Comparison of ENCODE assay signal across 14 cellular contexts in genomic region chr10:24255907-24256306, GRCh38. TPM values are rescaled to one million over a fixed set of nuclear protein-coding genes. Genes with fewer than 3 reads are reported as not detected.
A peak's percentile ranks its signal among the peaks of the same experiment; 100 is the strongest.
DNase-seq lines count a peak whose midpoint lies in the region; ATAC-seq and TF ChIP-seq lines count a peak whose summit lies in the region.
"Had no signal": no experiment of that assay in that cellular context is flagged by ENCODE, and none has a peak within 500 bp of the region (broad histone marks: within the 10 kb centered on the region; RNA-seq: fewer than 3 reads in every experiment).

No MANE protein-coding gene starts in this region.

- peak overlapping the region; percentile 58 for H3K9ac ChIP-seq in ES-I3 (ENCODE audit: low read depth, low read length)

- peak overlapping the region; percentile 72 for H3K4me3 Mint-ChIP-seq in nephron progenitor cell
- H3K4me3 Mint-ChIP-seq in naive thymus-derived CD8-positive, alpha-beta T cell = no peak overlapping the region
- H3K4me3 Mint-ChIP-seq: T-helper 17 cell had no signal

- H3K4me1 ChIP-seq in ES-I3 (ENCODE audit: insufficient read depth, low read length) = peaks cover 28% of the 10 kb centered on the region

- H3K36me3 Mint-ChIP-seq in nephron progenitor cell (ENCODE audit: low read depth) = peaks cover 17% of the 10 kb centered on the region
- no peaks in the 10 kb centered on the region for H3K36me3 Mint-ChIP-seq in naive thymus-derived CD8-positive, alpha-beta T cell

- H3K36me3 ChIP-seq in ES-I3 (ENCODE audit: insufficient read depth, low read length) = peaks cover 6% of the 10 kb centered on the region

- no peaks in the 10 kb centered on the region for H3K9me3 Mint-ChIP-seq in nephron progenitor cell
- H3K9me3 Mint-ChIP-seq in naive thymus-derived CD8-positive, alpha-beta T cell = no peaks in the 10 kb centered on the region

- H3K27ac Mint-ChIP-seq in nephron progenitor cell = peak overlapping the region; percentile 99
- H3K27ac Mint-ChIP-seq in naive thymus-derived CD8-positive, alpha-beta T cell = no peak overlapping the region
- H3K27ac Mint-ChIP-seq: T-helper 17 cell had no signal

- DNase-seq in NCI-H526 treated with DMSO at 0.1 percent for 48 hours (lab: John Stamatoyannopoulos, UW) (peak; percentile 38), epithelial cell of prostate (ENCODE audit: low read depth, low spot score) (peak; percentile 91), nephron progenitor cell (no peak)
- no peak for DNase-seq in naive thymus-derived CD8-positive, alpha-beta T cell
- DNase-seq: activated CD8-positive, alpha-beta memory T cell treated with anti-CD3 and anti-CD28 coated beads, Interleukin-2, amount 50 U/mL, for 48 hours; AML-193; central memory CD4-positive, alpha-beta T cell; Karpas-422; stimulated activated CD4-positive, alpha-beta T cell treated with anti-CD3 and anti-CD28 coated beads, Interleukin-1b, Interleukin-23, amount 100 ng/mL, for 48 hours; T-helper 17 cell had no signal

- H3K9me3 ChIP-seq in ES-I3 (ENCODE audit: control insufficient read depth, insufficient read depth, low read length) = no peaks in the 10 kb centered on the region

- no peak for ATAC-seq in GM18870 (IDR thresholded peaks at IDR 0.05; ENCODE audit: unreplicated experiment)
- ATAC-seq in HG03097 (IDR thresholded peaks at IDR 0.05; ENCODE audit: low FRiP score, unreplicated experiment) = no peak
- no peak for ATAC-seq in naive thymus-derived CD8-positive, alpha-beta T cell
- ATAC-seq in GM21423 (IDR thresholded peaks at IDR 0.05; ENCODE audit: unreplicated experiment) = no peak
- ATAC-seq: T-helper 17 cell had no signal

- peaks cover 3% of the 10 kb centered on the region for H3K27me3 Mint-ChIP-seq in nephron progenitor cell (ENCODE audit: low read depth, poor library complexity)
- H3K27me3 Mint-ChIP-seq in naive thymus-derived CD8-positive, alpha-beta T cell = peaks cover 0 to 7% (median 1%) of the 10 kb centered on the region in 5 donors

- TF ChIP-seq CTCF in nephron progenitor cell (IDR thresholded peaks at IDR 0.05) = no peak

- H3K4me1 Mint-ChIP-seq in nephron progenitor cell = peaks cover 67% of the 10 kb centered on the region
- H3K4me1 Mint-ChIP-seq in naive thymus-derived CD8-positive, alpha-beta T cell = no peaks in the 10 kb centered on the region
- H3K4me1 Mint-ChIP-seq: T-helper 17 cell had no signal

- peak overlapping the region; percentile 98 for H3K27ac ChIP-seq in epithelial cell of prostate

- POLR2A ChIA-PET in naive thymus-derived CD8-positive, alpha-beta T cell (lab: Charles Lee) = no interaction called here

RNA-seq across cellular contexts. Expression of gene KIAA1217, which starts 47.0 kb away (rescaled TPM):
- not detected for total RNA-seq in naive thymus-derived CD8-positive, alpha-beta T cell
- not detected for polyA plus RNA-seq in naive thymus-derived CD8-positive, alpha-beta T cell

Comparison
In these comparisons a context has a peak if more than half of its experiments do, and no peak if none do; other contexts are left out.
1. DNase-seq: peak in NCI-H526 treated with DMSO at 0.1 percent for 48 hours (single experiment) and epithelial cell of prostate (single experiment); none in nephron progenitor cell (single experiment) and naive thymus-derived CD8-positive, alpha-beta T cell (0 of 10).